1 cellular context compared by ENCODE assay signal in the genomic region with DNA sequence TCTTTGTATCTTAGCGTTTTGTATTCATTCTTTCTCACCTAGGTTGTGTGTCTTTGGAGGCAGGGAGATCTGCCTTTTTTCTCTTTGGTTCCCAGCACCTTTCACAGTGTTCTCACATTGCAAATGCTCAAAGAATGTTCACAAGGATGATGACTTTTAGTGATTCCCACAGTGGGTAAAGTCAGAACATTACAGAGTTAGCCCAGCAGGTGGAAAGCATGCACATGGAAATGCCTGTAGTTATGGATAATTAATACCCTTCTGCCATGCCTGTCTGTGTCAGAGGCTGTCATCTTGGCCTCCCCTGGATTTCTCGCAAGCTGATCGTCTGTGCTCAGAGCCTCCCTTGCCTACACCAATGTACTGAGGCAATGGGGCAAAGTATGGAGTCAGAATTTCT.
TF ChIP-seq lines count a peak whose summit lies in the region.

No MANE protein-coding gene starts in this region.

TF ChIP-seq in HCT116, 20 proteins besides CTCF, POLR2A, EP300 and RAD21 (continued from another document):
- TF ChIP-seq, protein P1, sequence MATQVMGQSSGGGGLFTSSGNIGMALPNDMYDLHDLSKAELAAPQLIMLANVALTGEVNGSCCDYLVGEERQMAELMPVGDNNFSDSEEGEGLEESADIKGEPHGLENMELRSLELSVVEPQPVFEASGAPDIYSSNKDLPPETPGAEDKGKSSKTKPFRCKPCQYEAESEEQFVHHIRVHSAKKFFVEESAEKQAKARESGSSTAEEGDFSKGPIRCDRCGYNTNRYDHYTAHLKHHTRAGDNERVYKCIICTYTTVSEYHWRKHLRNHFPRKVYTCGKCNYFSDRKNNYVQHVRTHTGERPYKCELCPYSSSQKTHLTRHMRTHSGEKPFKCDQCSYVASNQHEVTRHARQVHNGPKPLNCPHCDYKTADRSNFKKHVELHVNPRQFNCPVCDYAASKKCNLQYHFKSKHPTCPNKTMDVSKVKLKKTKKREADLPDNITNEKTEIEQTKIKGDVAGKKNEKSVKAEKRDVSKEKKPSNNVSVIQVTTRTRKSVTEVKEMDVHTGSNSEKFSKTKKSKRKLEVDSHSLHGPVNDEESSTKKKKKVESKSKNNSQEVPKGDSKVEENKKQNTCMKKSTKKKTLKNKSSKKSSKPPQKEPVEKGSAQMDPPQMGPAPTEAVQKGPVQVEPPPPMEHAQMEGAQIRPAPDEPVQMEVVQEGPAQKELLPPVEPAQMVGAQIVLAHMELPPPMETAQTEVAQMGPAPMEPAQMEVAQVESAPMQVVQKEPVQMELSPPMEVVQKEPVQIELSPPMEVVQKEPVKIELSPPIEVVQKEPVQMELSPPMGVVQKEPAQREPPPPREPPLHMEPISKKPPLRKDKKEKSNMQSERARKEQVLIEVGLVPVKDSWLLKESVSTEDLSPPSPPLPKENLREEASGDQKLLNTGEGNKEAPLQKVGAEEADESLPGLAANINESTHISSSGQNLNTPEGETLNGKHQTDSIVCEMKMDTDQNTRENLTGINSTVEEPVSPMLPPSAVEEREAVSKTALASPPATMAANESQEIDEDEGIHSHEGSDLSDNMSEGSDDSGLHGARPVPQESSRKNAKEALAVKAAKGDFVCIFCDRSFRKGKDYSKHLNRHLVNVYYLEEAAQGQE (IDR thresholded peaks at IDR 0.05; ENCODE audit: low read depth), result no peak
- no peak for TF ChIP-seq POLR2AphosphoS5 (IDR thresholded peaks at IDR 0.05; ENCODE audit: low read depth, low read length)
- TF ChIP-seq ZFX (IDR thresholded peaks at IDR 0.05), result no peak
- TF ChIP-seq EZH2phosphoT487 (IDR thresholded peaks at IDR 0.05; ENCODE audit: borderline replicate concordance), result no peak
- no peak for TF ChIP-seq CEBPB (IDR thresholded peaks at IDR 0.05; ENCODE audit: low read depth)
